Comparison of ENCODE assay signal across 1 cellular context in genomic region chr10:3137958-3138726, GRCh38.
TF ChIP-seq lines count a peak whose summit lies in the region.

No MANE protein-coding gene starts in this region.

TF ChIP-seq in endothelial cell of umbilical vein, 7 proteins besides CTCF, POLR2A, EP300 and RAD21:
- TF ChIP-seq POLR2AphosphoS5 (IDR thresholded peaks at IDR 0.05; ENCODE audit: insufficient read depth, low read depth, low read length) = peak; percentile 36
- no peak for TF ChIP-seq MAX (IDR thresholded peaks at IDR 0.05; ENCODE audit: insufficient read depth, insufficient read length)
